ENCODE assay signal across 1 cellular context in the genomic region with DNA sequence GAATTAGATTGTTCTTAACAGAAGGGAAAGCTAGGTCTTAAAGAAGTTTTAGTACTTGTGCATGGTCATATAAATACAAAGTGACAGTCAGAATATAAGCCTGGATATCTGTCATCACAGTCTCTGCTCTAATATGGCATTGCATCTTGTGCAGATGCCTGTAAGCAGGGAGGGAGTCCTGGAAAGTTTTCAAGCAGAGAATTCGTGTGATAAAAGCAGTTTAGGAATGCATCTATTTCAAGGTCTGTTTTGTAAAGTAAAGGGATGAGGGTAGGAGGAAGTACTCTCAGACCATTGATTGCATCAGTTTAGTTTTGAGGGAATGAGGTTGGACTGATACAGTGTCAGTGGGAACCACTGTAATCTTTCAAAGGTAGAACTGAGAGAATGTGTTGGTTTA.
TF ChIP-seq lines count a peak whose summit lies in the region.

No MANE protein-coding gene starts in this region.

TF ChIP-seq in WTC11, 78 proteins besides CTCF, POLR2A, EP300 and RAD21 (continued from another document):
- TF ChIP-seq, protein P1, sequence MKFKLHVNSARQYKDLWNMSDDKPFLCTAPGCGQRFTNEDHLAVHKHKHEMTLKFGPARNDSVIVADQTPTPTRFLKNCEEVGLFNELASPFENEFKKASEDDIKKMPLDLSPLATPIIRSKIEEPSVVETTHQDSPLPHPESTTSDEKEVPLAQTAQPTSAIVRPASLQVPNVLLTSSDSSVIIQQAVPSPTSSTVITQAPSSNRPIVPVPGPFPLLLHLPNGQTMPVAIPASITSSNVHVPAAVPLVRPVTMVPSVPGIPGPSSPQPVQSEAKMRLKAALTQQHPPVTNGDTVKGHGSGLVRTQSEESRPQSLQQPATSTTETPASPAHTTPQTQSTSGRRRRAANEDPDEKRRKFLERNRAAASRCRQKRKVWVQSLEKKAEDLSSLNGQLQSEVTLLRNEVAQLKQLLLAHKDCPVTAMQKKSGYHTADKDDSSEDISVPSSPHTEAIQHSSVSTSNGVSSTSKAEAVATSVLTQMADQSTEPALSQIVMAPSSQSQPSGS (CRISPR knock-in tag; IDR thresholded peaks at IDR 0.05; ENCODE audit: borderline replicate concordance, low read depth): no peak
- TF ChIP-seq, protein P2, sequence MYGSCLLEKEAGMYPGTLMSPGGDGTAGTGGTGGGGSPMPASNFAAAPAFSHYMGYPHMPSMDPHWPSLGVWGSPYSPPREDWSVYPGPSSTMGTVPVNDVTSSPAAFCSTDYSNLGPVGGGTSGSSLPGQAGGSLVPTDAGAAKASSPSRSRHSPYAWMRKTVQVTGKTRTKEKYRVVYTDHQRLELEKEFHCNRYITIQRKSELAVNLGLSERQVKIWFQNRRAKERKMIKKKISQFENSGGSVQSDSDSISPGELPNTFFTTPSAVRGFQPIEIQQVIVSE (CRISPR knock-in tag; IDR thresholded peaks at IDR 0.05; ENCODE audit: borderline replicate concordance): no peak
- TF ChIP-seq ZNF423 (CRISPR knock-in tag; IDR thresholded peaks at IDR 0.05): no peak
- TF ChIP-seq ZNF232 (CRISPR knock-in tag; IDR thresholded peaks at IDR 0.05): no peak
- no peak for TF ChIP-seq NR3C1 (CRISPR knock-in tag; conservative IDR thresholded peaks at IDR 0.05; ENCODE audit: low read depth)
- no peak for TF ChIP-seq FOXJ3 (CRISPR knock-in tag; IDR thresholded peaks at IDR 0.05; ENCODE audit: borderline replicate concordance)
- TF ChIP-seq, protein P3, sequence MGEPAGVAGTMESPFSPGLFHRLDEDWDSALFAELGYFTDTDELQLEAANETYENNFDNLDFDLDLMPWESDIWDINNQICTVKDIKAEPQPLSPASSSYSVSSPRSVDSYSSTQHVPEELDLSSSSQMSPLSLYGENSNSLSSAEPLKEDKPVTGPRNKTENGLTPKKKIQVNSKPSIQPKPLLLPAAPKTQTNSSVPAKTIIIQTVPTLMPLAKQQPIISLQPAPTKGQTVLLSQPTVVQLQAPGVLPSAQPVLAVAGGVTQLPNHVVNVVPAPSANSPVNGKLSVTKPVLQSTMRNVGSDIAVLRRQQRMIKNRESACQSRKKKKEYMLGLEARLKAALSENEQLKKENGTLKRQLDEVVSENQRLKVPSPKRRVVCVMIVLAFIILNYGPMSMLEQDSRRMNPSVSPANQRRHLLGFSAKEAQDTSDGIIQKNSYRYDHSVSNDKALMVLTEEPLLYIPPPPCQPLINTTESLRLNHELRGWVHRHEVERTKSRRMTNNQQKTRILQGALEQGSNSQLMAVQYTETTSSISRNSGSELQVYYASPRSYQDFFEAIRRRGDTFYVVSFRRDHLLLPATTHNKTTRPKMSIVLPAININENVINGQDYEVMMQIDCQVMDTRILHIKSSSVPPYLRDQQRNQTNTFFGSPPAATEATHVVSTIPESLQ (CRISPR knock-in tag; IDR thresholded peaks at IDR 0.05): no peak
- no peak for TF ChIP-seq ZNF416 (CRISPR knock-in tag; IDR thresholded peaks at IDR 0.05)
